10 cellular contexts compared by ENCODE assay signal in the genomic region with DNA sequence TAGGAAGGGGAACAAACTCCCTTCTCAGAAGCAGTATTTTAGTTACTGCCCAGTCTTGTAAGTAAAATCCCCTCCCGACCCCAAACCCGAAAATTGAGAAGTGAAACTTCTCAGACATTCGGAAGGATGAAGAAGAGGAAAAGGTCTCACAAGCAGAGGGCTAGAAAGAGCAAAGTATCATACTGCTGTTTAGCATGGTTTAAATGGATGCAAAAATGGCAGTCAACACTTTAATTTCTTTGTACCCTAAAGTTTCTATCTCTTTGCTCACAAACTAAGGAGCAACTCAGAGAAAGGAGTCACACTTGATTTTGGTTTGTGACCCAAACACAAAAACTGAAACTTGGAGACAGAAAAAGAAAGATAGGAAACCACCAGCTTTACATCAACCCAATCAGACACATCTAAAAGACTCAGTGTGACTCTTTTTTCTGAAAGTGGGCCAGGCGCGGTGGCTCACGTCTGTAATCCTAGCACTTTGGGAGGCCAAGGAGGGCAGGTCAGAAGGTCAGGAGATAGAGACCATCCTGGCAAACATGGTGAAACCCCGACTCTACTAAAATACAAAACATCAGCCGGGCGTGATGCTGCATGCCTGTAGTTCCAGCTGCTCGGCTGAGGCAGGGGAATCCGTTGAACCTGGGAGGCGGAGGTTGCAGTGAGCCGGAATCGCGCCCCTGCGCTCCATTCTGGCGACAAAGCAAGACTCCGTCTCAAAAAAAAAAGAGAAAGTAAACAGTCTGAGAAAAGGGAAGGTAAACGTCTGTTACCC.
A peak's percentile ranks its signal among the peaks of the same experiment; 100 is the strongest.
DNase-seq lines count a peak whose midpoint lies in the region; ATAC-seq, FAIRE-seq and TF ChIP-seq lines count a peak whose summit lies in the region.
"Had no signal": no experiment of that assay in that cellular context is flagged by ENCODE, and none has a peak within 500 bp of the region (broad histone marks: within the 10 kb centered on the region; RNA-seq: fewer than 3 reads in every experiment).

No MANE protein-coding gene starts in this region.

- H3K9me2 ChIP-seq in SU-DHL-6 (replicated peaks; ENCODE audit: insufficient read depth, low read length): no peaks in the 10 kb centered on the region

- no peak overlapping the region for H2AFZ ChIP-seq in SU-DHL-6 (ENCODE audit: low read depth, low read length, severe bottlenecking)

- H3K27me3 ChIP-seq in SU-DHL-6 (ENCODE audit: low read length) (no peaks in the 10 kb centered on the region), uterus (no peaks in the 10 kb centered on the region)

- peak; percentile 85 for ATAC-seq in GM19395 (IDR thresholded peaks at IDR 0.05; ENCODE audit: unreplicated experiment)
- peak; percentile 80 for ATAC-seq in HG03045 (IDR thresholded peaks at IDR 0.05; ENCODE audit: unreplicated experiment)

- no peaks in the 10 kb centered on the region for H3F3A ChIP-seq in SU-DHL-6 (ENCODE audit: insufficient read depth)

- intact Hi-C loops in uterus (cut with DNase I; ENCODE audit: low total_unique reads): no loop called here

- H3K4me2 ChIP-seq in SU-DHL-6 (ENCODE audit: low read depth, low read length, poor library complexity, severe bottlenecking): peak overlapping the region; percentile 8

- TF ChIP-seq CTCF in GM12864 (IDR thresholded peaks at IDR 0.05; ENCODE audit: low read depth, low read length, missing control alignments): no peak
- no peak for TF ChIP-seq CTCF in SU-DHL-6 (IDR thresholded peaks at IDR 0.05; ENCODE audit: insufficient read depth, low read length, poor library complexity, severe bottlenecking)
- TF ChIP-seq CTCF in uterus (IDR thresholded peaks at IDR 0.05): no peak

- no peaks in the 10 kb centered on the region for H4K20me1 ChIP-seq in SU-DHL-6 (ENCODE audit: low read depth, low read length)

- H3K27ac ChIP-seq in SU-DHL-6 (ENCODE audit: low read depth, low read length) (no peak overlapping the region), uterus (no peak overlapping the region)

- peak; percentile 49 for DNase-seq in GM12864 (ENCODE audit: low read depth)
- DNase-seq in RCC 7860 (ENCODE audit: low spot score): no peak
- DNase-seq in KBM-7: no peak
- no peak for DNase-seq in uterus
- DNase-seq in stimulated activated naive CD4-positive, alpha-beta T cell treated with Interleukin-2 at 50 U/mL for 16 hours (lab: John Stamatoyannopoulos, UW): no peak
- DNase-seq: activated CD4-positive, alpha-beta T cell treated with anti-CD3 and anti-CD28 coated beads for 4 hours; NCI-H1092 had no signal

- no peak for FAIRE-seq in RCC 7860 (lab: Jason Lieb, UNC)

- H3K4me3 ChIP-seq in GM12864 (ENCODE audit: low read depth, low read length) (peak overlapping the region; percentile 42), SU-DHL-6 (ENCODE audit: insufficient read depth, low read length, poor library complexity, severe bottlenecking) (no peak overlapping the region), uterus (no peak overlapping the region)

- no peaks in the 10 kb centered on the region for H3K4me1 ChIP-seq in uterus

- TF ChIP-seq POLR2A in uterus (IDR thresholded peaks at IDR 0.05): no peak

- no peak overlapping the region for H3K9ac ChIP-seq in SU-DHL-6 (ENCODE audit: low read length)

- H3K9me3 ChIP-seq in SU-DHL-6 (ENCODE audit: insufficient read depth, low read length): no peaks in the 10 kb centered on the region
- no peaks in the 10 kb centered on the region for H3K9me3 ChIP-seq in uterus

- no peaks in the 10 kb centered on the region for H3K79me2 ChIP-seq in SU-DHL-6 (ENCODE audit: insufficient read depth, low read length)

- H3K36me3 ChIP-seq in SU-DHL-6 (ENCODE audit: low read length) (no peaks in the 10 kb centered on the region), uterus (no peaks in the 10 kb centered on the region)

- in situ Hi-C loops in KBM-7 (cut with MboI; ENCODE audit: low pct_unique_long_range_greater_than_20kb, low sequenced_read_pairs): no loop called here
